1 cellular context compared by ENCODE assay signal in the genomic region with DNA sequence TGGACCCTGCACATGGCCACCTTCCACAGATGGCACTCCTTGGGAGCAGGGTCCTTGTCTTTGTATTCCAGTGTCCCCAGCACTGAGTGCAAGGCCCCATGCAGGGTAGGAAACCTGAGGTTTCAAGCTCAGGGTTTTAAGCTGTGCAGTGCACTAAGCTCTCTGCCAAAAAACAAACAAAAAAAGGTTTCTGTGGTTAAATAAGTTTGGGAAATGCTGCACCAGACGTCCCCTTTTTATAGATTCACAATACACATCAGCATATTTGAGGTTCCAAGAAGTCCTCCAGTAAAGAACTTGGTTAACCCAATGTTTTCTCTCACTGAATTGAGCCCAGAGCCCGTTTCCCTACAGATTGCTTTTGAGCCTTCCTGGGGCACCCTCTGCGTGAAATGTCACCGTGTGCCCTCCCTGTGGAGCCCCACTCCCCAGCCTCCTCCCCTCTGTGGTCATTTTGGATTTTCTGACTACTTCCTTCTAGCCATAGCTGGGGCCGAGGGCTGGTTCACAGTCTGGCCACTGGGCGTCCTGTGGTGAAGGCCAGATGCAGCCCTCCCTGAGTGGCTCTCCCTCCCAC.
TF ChIP-seq lines count a peak whose summit lies in the region.

No MANE protein-coding gene starts in this region.

TF ChIP-seq in WTC11, 78 proteins besides CTCF, POLR2A, EP300 and RAD21 (continued from another document):
- TF ChIP-seq ARID4B (CRISPR knock-in tag; IDR thresholded peaks at IDR 0.05; ENCODE audit: borderline replicate concordance) = no peak
